Comparison of ENCODE assay signal across 1 cellular context in genomic region chr2:231685349-231686191, GRCh38.
TF ChIP-seq lines count a peak whose summit lies in the region.

No MANE protein-coding gene starts in this region.

TF ChIP-seq in HepG2, 621 proteins besides CTCF, POLR2A, EP300 and RAD21 (continued from another document and continues in another):
- TF ChIP-seq ZBTB4 (CRISPR knock-in tag; IDR thresholded peaks at IDR 0.05; ENCODE audit: borderline replicate concordance) (no peak), NFIC (IDR thresholded peaks at IDR 0.05; ENCODE audit: low read length) (no peak), ZNF687 (CRISPR knock-in tag; IDR thresholded peaks at IDR 0.05) (peak; percentile 80), ARNTL (CRISPR knock-in tag; IDR thresholded peaks at IDR 0.05) (0 out of 2 replicates have a peak, but pooled peaks have one; percentile 33), ZKSCAN1 (IDR thresholded peaks at IDR 0.05; ENCODE audit: low read length) (no peak), ZNF674 (CRISPR knock-in tag; IDR thresholded peaks at IDR 0.05; ENCODE audit: low read depth) (no peak), ZNF354B (CRISPR knock-in tag; IDR thresholded peaks at IDR 0.05) (no peak), CREB1 (IDR thresholded peaks at IDR 0.05) (no peak), CREB1 (CRISPR knock-in tag; IDR thresholded peaks at IDR 0.05) (no peak), ZNF879 (CRISPR knock-in tag; IDR thresholded peaks at IDR 0.05) (no peak), ZNF280B (CRISPR knock-in tag; IDR thresholded peaks at IDR 0.05; ENCODE audit: borderline replicate concordance) (no peak; the same call in 1 of the 2 replicates), ZNF281 (CRISPR knock-in tag; IDR thresholded peaks at IDR 0.05; ENCODE audit: borderline replicate concordance) (no peak), ELF3 (CRISPR knock-in tag; IDR thresholded peaks at IDR 0.05) (no peak), NRL (CRISPR knock-in tag; IDR thresholded peaks at IDR 0.05; ENCODE audit: borderline replicate concordance) (peak; percentile 54; the same call in 1 of the 2 replicates), MAFF (IDR thresholded peaks at IDR 0.05; ENCODE audit: low read depth, low read length) (no peak), ZNF550 (CRISPR knock-in tag; IDR thresholded peaks at IDR 0.05; ENCODE audit: borderline replicate concordance) (no peak), SMAD9 (CRISPR knock-in tag; IDR thresholded peaks at IDR 0.05) (no peak), MED1 (CRISPR knock-in tag; IDR thresholded peaks at IDR 0.05) (no peak), AGO2 (optimal IDR thresholded peaks at IDR 0.05; ENCODE audit: low read depth, low read length) (no peak), TRIM22 (IDR thresholded peaks at IDR 0.05) (no peak), THAP7 (CRISPR knock-in tag; IDR thresholded peaks at IDR 0.05) (no peak), ZC3H4 (CRISPR knock-in tag; IDR thresholded peaks at IDR 0.05; ENCODE audit: borderline replicate concordance) (no peak), ZNF605 (CRISPR knock-in tag; IDR thresholded peaks at IDR 0.05) (0 out of 2 replicates have a peak, but pooled peaks have one; percentile 65), ZNF18 (CRISPR knock-in tag; IDR thresholded peaks at IDR 0.05; ENCODE audit: insufficient replicate concordance) (no peak), DDIT3 (CRISPR knock-in tag; IDR thresholded peaks at IDR 0.05) (no peak), YEATS2 (CRISPR knock-in tag; IDR thresholded peaks at IDR 0.05; ENCODE audit: borderline replicate concordance) (peak; percentile 51; the same call in 1 of the 2 replicates), MYPOP (CRISPR knock-in tag; IDR thresholded peaks at IDR 0.05) (no peak), ZFP37 (CRISPR knock-in tag; IDR thresholded peaks at IDR 0.05; ENCODE audit: borderline replicate concordance) (no peak), HOXA3 (CRISPR knock-in tag; IDR thresholded peaks at IDR 0.05) (peak; percentile 22; the same call in 1 of the 2 replicates), TARDBP (CRISPR knock-in tag; IDR thresholded peaks at IDR 0.05) (no peak), HNF4A (CRISPR knock-in tag; IDR thresholded peaks at IDR 0.05) (peak; percentile 13; the same call in 1 of the 2 replicates), ZNF552 (CRISPR knock-in tag; IDR thresholded peaks at IDR 0.05; ENCODE audit: borderline replicate concordance) (peak; percentile 40; the same call in 1 of the 2 replicates), ATF7 (IDR thresholded peaks at IDR 0.05) (no peak), ATF7 (CRISPR knock-in tag; IDR thresholded peaks at IDR 0.05) (no peak), ZBTB44 (CRISPR knock-in tag; IDR thresholded peaks at IDR 0.05) (no peak), ATF1 (CRISPR knock-in tag; IDR thresholded peaks at IDR 0.05) (no peak), ZNF160 (CRISPR knock-in tag; IDR thresholded peaks at IDR 0.05) (no peak), ZNF788 (CRISPR knock-in tag; IDR thresholded peaks at IDR 0.05; ENCODE audit: borderline replicate concordance) (0 out of 2 replicates have a peak, but pooled peaks have one; percentile 13)
